In genomic region chr17:7226721-7227710, GRCh38 we compare ENCODE assay signal across 16 cellular contexts.
"Had no signal": no experiment of that assay in that cellular context is flagged by ENCODE, and none has a peak within 500 bp of the region (broad histone marks: within the 10 kb centered on the region; RNA-seq: fewer than 3 reads in every experiment).

No MANE protein-coding gene starts in this region.

- DNase-seq: activated CD4-positive, alpha-beta T cell treated with anti-CD3 and anti-CD28 coated beads for 4 hours; activated CD8-positive, alpha-beta memory T cell treated with anti-CD3 and anti-CD28 coated beads, Interleukin-2, amount 50 U/mL, for 48 hours; activated naive CD4-positive, alpha-beta T cell; aorta; glutamatergic neuron; midbrain; sigmoid colon; spleen; thyroid gland; uterus had no signal

- ATAC-seq: WTC11 had no signal

- H3K9me3 Mint-ChIP-seq: activated T-helper 1 cell treated with anti-CD3 and anti-CD28 coated beads, Interleukin-12 subunit alpha, Interleukin-12 subunit beta, Interleukin-2, Interleukin-4 antibody, amounts not matched to agents 30 ng/mL and 10 ng/mL and 1 ng/mL, durations not matched to agents 14 hours and 24 hours and 36 hours; neural crest cell; WTC11 had no signal

- H3K27ac ChIP-seq: spleen, thyroid gland had no signal

- H3K4me3 ChIP-seq: lung, sigmoid colon, spleen, thyroid gland, uterus had no signal

- H3K36me3 ChIP-seq: uterus had no signal

- FAIRE-seq: colon, endometrium had no signal

- H3K27me3 ChIP-seq: sigmoid colon, spleen, thyroid gland, uterus had no signal

- H3K27ac Mint-ChIP-seq: WTC11 had no signal

- H3K4me3 Mint-ChIP-seq: activated T-helper 1 cell treated with anti-CD3 and anti-CD28 coated beads, Interleukin-12 subunit alpha, Interleukin-12 subunit beta, Interleukin-2, Interleukin-4 antibody, amounts not matched to agents 30 ng/mL and 10 ng/mL and 1 ng/mL, durations not matched to agents 14 hours and 24 hours and 36 hours; WTC11 had no signal

- H3K9me3 ChIP-seq: sigmoid colon, spleen, thyroid gland, uterus had no signal
